Comparison of ENCODE assay signal across 28 cellular contexts in genomic region chr9:136611606-136612005, GRCh38. TPM values are rescaled to one million over a fixed set of nuclear protein-coding genes. Genes with fewer than 3 reads are reported as not detected.
DNase-seq lines count a peak whose midpoint lies in the region; ATAC-seq and TF ChIP-seq lines count a peak whose summit lies in the region.
"Had no signal": no experiment of that assay in that cellular context is flagged by ENCODE, and none has a peak within 500 bp of the region (broad histone marks: within the 10 kb centered on the region; RNA-seq: fewer than 3 reads in every experiment).

No MANE protein-coding gene starts in this region.

- peaks cover 36% of the 10 kb centered on the region for H3K27me3 Mint-ChIP-seq in Calu3 (ENCODE audit: unreplicated experiment)
- H3K27me3 Mint-ChIP-seq in immature natural killer cell (ENCODE audit: low read depth in 3 of 3) = peaks cover 0 to 2% (median 0%) of the 10 kb centered on the region in 3 donors

- H3K9me3 ChIP-seq in HCT116 (ENCODE audit: control insufficient read depth in 1 of 2, insufficient read depth in 1 of 2, low read depth in 1 of 2, low read length in 2 of 2) (no peaks in the 10 kb centered on the region), mucosa of descending colon (no peaks in the 10 kb centered on the region)
- H3K9me3 ChIP-seq: BLaER1 treated with 17β-estradiol and CSF1 and Interleukin-3, amounts not matched to agents 10 nM and 100 nM; Caco-2; SJCRH30 had no signal

- no peaks in the 10 kb centered on the region for H3K9me2 ChIP-seq in HCT116 (ENCODE audit: insufficient read depth)

- H3K9ac ChIP-seq in HCT116 (ENCODE audit: low read length) = no peak overlapping the region
- H3K9ac ChIP-seq: BLaER1 treated with 17β-estradiol and CSF1 and Interleukin-3, amounts not matched to agents 10 nM and 100 nM had no signal

- DNase-seq in HCT116 (ENCODE audit: low read depth, low spot score) (no peak), mucosa of descending colon (peak in 1 of 3 donors; percentile 51), Calu3 (no peak), immature natural killer cell (no peak)
- DNase-seq in stimulated activated naive CD4-positive, alpha-beta T cell (lab: John Stamatoyannopoulos, UW) = no peak
- DNase-seq: AML-193; Caco-2; DMS 273 treated with DMSO at 0.1 percent for 48 hours; HFFc6; Kasumi-1; NCI-H1092 treated with DMSO at 0.1 percent for 48 hours; NCI-H1436; NCI-H187; NCI-H2081 treated with DMSO at 0.1 percent for 48 hours; NCI-H2171 treated with DMSO at 0.1 percent for 48 hours; NCI-H446; NCI-H524 treated with DMSO at 0.1 percent for 48 hours; NK-92 treated with Interleukin-12 subunit alpha and Interleukin-12 subunit beta, amount 100 ng/mL, for 24 hours; PC-9; SJCRH30 had no signal

- intact Hi-C loops in HCT116 (cut with micrococcal nuclease) (no loop called here), mucosa of descending colon (cut with DNase I, micrococcal nuclease) (no loop called here), Calu3 (cut with micrococcal nuclease; ENCODE audit: unreplicated experiment) (no loop called here)

- H2AFZ ChIP-seq in HCT116 (ENCODE audit: low read depth, low read length, poor library complexity, severe bottlenecking) = no peak overlapping the region
- H2AFZ ChIP-seq: PC-9 had no signal

- H3K4me1 ChIP-seq in HCT116 (ENCODE audit: control insufficient read depth in 1 of 2, insufficient read depth in 2 of 2, low read length in 2 of 2) = peaks cover 0 to 27% of the 10 kb centered on the region in 2 experiments; a peak in 3 of 4 replicates
- H3K4me1 ChIP-seq in mucosa of descending colon (ENCODE audit: low read depth) = peaks cover 37% of the 10 kb centered on the region

- peak; percentile 20; the same call in 1 of the 2 replicates for TF ChIP-seq CTCF in 22Rv1 (IDR thresholded peaks at IDR 0.05)
- TF ChIP-seq CTCF in HCT116 (IDR thresholded peaks at IDR 0.05 in 2 of 3, conservative IDR thresholded peaks at IDR 0.05 in 1 of 3; ENCODE audit: borderline replicate concordance in 1 of 3, insufficient read depth in 1 of 3, low read depth in 2 of 3, low read length in 2 of 3) = no peak
- peak; percentile 16; the same call in 1 of the 2 replicates for TF ChIP-seq CTCF in VCaP (conservative IDR thresholded peaks at IDR 0.05)
- TF ChIP-seq CTCF in mucosa of descending colon (IDR thresholded peaks at IDR 0.05) = no peak
- no peak for TF ChIP-seq CTCF in Calu3 (IDR thresholded peaks at IDR 0.05; ENCODE audit: unreplicated experiment)

- RAD21 ChIA-PET in HCT116 (lab: Charles Lee; ENCODE audit: low non-redundant PET in 1 of 2, low total read pairs in 2 of 2, uncharacterized antibody in 2 of 2, unreplicated experiment in 2 of 2) = no interaction called here

- TF ChIP-seq RAD21 in HCT116 (IDR thresholded peaks at IDR 0.05; ENCODE audit: low read depth) = no peak

- H3K4me3 Mint-ChIP-seq in Calu3 (ENCODE audit: low read depth, unreplicated experiment) (no peak overlapping the region), immature natural killer cell (no peak overlapping the region)
- H3K4me3 Mint-ChIP-seq: CD4-positive, alpha-beta memory T cell; HFFc6 had no signal

- CTCF ChIA-PET in HCT116 (lab: Charles Lee) (no interaction called here), Calu3 (lab: Charles Lee) (no interaction called here)

- H3K4me3 ChIP-seq in HCT116 (replicated peaks in 1 of 2; ENCODE audit: low read depth in 1 of 2, low read length in 2 of 2) (no peak overlapping the region), mucosa of descending colon (no peak overlapping the region)
- H3K4me3 ChIP-seq: BLaER1 treated with 17β-estradiol and CSF1 and Interleukin-3, amounts not matched to agents 10 nM and 100 nM; K562; PC-9; SJCRH30 had no signal

- H4K20me1 ChIP-seq in HCT116 (ENCODE audit: insufficient read depth) = no peaks in the 10 kb centered on the region

- H3K4me1 Mint-ChIP-seq in Calu3 (ENCODE audit: low read depth, unreplicated experiment) (peaks cover 7% of the 10 kb centered on the region), immature natural killer cell (peaks cover 12 to 13% of the 10 kb centered on the region in 2 donors)
- H3K4me1 Mint-ChIP-seq: CD4-positive, alpha-beta memory T cell had no signal

- no peak for TF ChIP-seq POLR2A in HCT116 (IDR thresholded peaks at IDR 0.05; ENCODE audit: borderline replicate concordance, extremely low read depth, insufficient read depth, insufficient read length)

- H3K36me3 ChIP-seq in HCT116 (ENCODE audit: control insufficient read depth in 1 of 2, insufficient read depth in 2 of 2, low read length in 2 of 2) (no peaks in the 10 kb centered on the region), mucosa of descending colon (ENCODE audit: low read depth) (no peaks in the 10 kb centered on the region)
- H3K36me3 ChIP-seq: BLaER1 treated with 17β-estradiol and CSF1 and Interleukin-3, amounts not matched to agents 10 nM and 100 nM; SJCRH30 had no signal

- no peaks in the 10 kb centered on the region for H3K27me3 ChIP-seq in HCT116 (ENCODE audit: insufficient read depth, low read length)

- BruUV-seq in HCT116 (replicated peaks; lab: Mats Ljungman, UMichigan) = no TSS peak
- no TSS peak for BruUV-seq in Calu3 (replicated peaks; lab: Mats Ljungman, UMichigan)

- no peak overlapping the region for H3K27ac Mint-ChIP-seq in Calu3 (ENCODE audit: unreplicated experiment)
- no peak overlapping the region for H3K27ac Mint-ChIP-seq in immature natural killer cell
- H3K27ac Mint-ChIP-seq: CD4-positive, alpha-beta memory T cell; HFFc6 had no signal

- H3K4me2 ChIP-seq in HCT116 (ENCODE audit: low read length) = no peak overlapping the region
- H3K4me2 ChIP-seq: BLaER1 treated with 17β-estradiol and CSF1 and Interleukin-3, amounts not matched to agents 10 nM and 100 nM; PC-9 had no signal

- ATAC-seq in HCT116 = no peak
- ATAC-seq in mucosa of descending colon = peak; percentile 2
- ATAC-seq in HG02642 (IDR thresholded peaks at IDR 0.05; ENCODE audit: poor library complexity, unreplicated experiment) = no peak
- ATAC-seq: K562, Right ventricle myocardium inferior, SK-N-SH treated with all-trans-retinoic acid at 6 μM for 48 hours had no signal

- no peaks in the 10 kb centered on the region for H3K79me2 ChIP-seq in HCT116 (ENCODE audit: insufficient read depth, low read length)

- H3K27ac ChIP-seq in 22Rv1 (no peak overlapping the region), HCT116 (ENCODE audit: low read depth, low read length) (peak overlapping the region; percentile 14; the same call in 1 of the 2 replicates), VCaP (no peak overlapping the region)
- H3K27ac ChIP-seq: BLaER1 treated with 17β-estradiol and CSF1 and Interleukin-3, amounts not matched to agents 10 nM and 100 nM; PC-9; SJCRH30 had no signal

- no peaks in the 10 kb centered on the region for H3K36me3 Mint-ChIP-seq in Calu3 (ENCODE audit: insufficient read depth, unreplicated experiment)
- no peaks in the 10 kb centered on the region for H3K36me3 Mint-ChIP-seq in immature natural killer cell
- H3K36me3 Mint-ChIP-seq: CD4-positive, alpha-beta memory T cell had no signal

- POLR2A ChIA-PET in HCT116 (lab: Charles Lee) = no interaction called here

- H3K9me3 Mint-ChIP-seq in Calu3 (ENCODE audit: low read depth, unreplicated experiment) = no peaks in the 10 kb centered on the region
- H3K9me3 Mint-ChIP-seq in immature natural killer cell = no peaks in the 10 kb centered on the region
- H3K9me3 Mint-ChIP-seq: CD4-positive, alpha-beta memory T cell; HFFc6 had no signal

TF ChIP-seq in HCT116, 20 proteins besides CTCF, POLR2A, EP300 and RAD21 (continues in another document):
- TF ChIP-seq ELF1 (IDR thresholded peaks at IDR 0.05; ENCODE audit: borderline replicate concordance, low read depth) (no peak), REST (IDR thresholded peaks at IDR 0.05; ENCODE audit: low read depth) (no peak), EZH2phosphoT487 (IDR thresholded peaks at IDR 0.05; ENCODE audit: borderline replicate concordance) (no peak), MAX (IDR thresholded peaks at IDR 0.05) (no peak), ATF3 (IDR thresholded peaks at IDR 0.05) (no peak), CBX3 (IDR thresholded peaks at IDR 0.05; ENCODE audit: low read depth) (no peak), ZFX (IDR thresholded peaks at IDR 0.05) (no peak), SP1 (IDR thresholded peaks at IDR 0.05; ENCODE audit: low read depth) (no peak), ZNF274 (IDR thresholded peaks at IDR 0.05; ENCODE audit: low read depth, low read length) (no peak)

RNA-seq across cellular contexts. Expression of gene EGFL7, which starts 51.1 kb away (rescaled TPM):
- 82.0 TPM for total RNA-seq in HCT116 (2021; ENCODE audit: unreplicated experiment)
- polyA plus RNA-seq in HCT116 (2012) = 87.5 and 89.7 TPM in 2 replicates
- total RNA-seq in mucosa of descending colon = 10 to 100 TPM; 15.9 to 43.4 (median 18.9) TPM
- 1.2 and 1.3 TPM in 2 replicates for total RNA-seq in Calu3 (2022)
- polyA plus RNA-seq in immature natural killer cell = 1 to 10 TPM in 1 of 3 donors, not detected in 2; 1.6 TPM
- total RNA-seq: CD4-positive, alpha-beta memory T cell had no signal

Comparison
In these comparisons a context has a peak if more than half of its experiments do, and no peak if none do; other contexts are left out.
1. CTCF ChIP-seq: peak in 22Rv1 (single experiment) and VCaP (single experiment); none in HCT116 (0 of 3), mucosa of descending colon (single experiment) and Calu3 (single experiment).